Comparison of ENCODE assay signal across 22 cellular contexts in genomic region chr10:78462221-78462620, GRCh38.
DNase-seq lines count a peak whose midpoint lies in the region; ATAC-seq, FAIRE-seq and TF ChIP-seq lines count a peak whose summit lies in the region.
"Had no signal": no experiment of that assay in that cellular context is flagged by ENCODE, and none has a peak within 500 bp of the region (broad histone marks: within the 10 kb centered on the region; RNA-seq: fewer than 3 reads in every experiment).

No MANE protein-coding gene starts in this region.

- H3K4me3 ChIP-seq in heart right ventricle: no peak overlapping the region
- no peak overlapping the region for H3K4me3 ChIP-seq in astrocyte (ENCODE audit: insufficient read depth, low read depth, low read length)
- no peak overlapping the region for H3K4me3 ChIP-seq in neural progenitor cell
- H3K4me3 ChIP-seq: GM23338, PC-9 had no signal

- FAIRE-seq in astrocyte (lab: Jason Lieb, UNC): no peak

- H3F3A ChIP-seq in neural progenitor cell (ENCODE audit: low read depth): peaks cover 12% of the 10 kb centered on the region

- H3K27ac ChIP-seq in heart right ventricle (no peak overlapping the region), astrocyte (ENCODE audit: low read depth, low read length) (no peak overlapping the region), neural progenitor cell (no peak overlapping the region)
- H3K27ac ChIP-seq: PC-9, RWPE1 had no signal

- no peaks in the 10 kb centered on the region for H3K27me3 ChIP-seq in heart right ventricle
- H3K27me3 ChIP-seq in astrocyte (ENCODE audit: insufficient read depth, low read length): peaks cover 6% of the 10 kb centered on the region
- H3K27me3 ChIP-seq in neural progenitor cell: no peaks in the 10 kb centered on the region
- H3K27me3 ChIP-seq: BE2C had no signal

- intact Hi-C loops in cardiac septum (cut with DNase I): no loop called here
- intact Hi-C loops in heart right ventricle (cut with DNase I): no loop called here

- DNase-seq in cardiac septum (ENCODE audit: low spot score) (peak; percentile 39), heart right ventricle (no peak), astrocyte (ENCODE audit: low read depth) (peak; percentile 43), neural progenitor cell (ENCODE audit: low spot score) (no peak), NAMALWA (ENCODE audit: low spot score) (no peak), hypothalamus (lab: John Stamatoyannopoulos, UW) (no peak), HEK293T (ENCODE audit: extremely low spot score) (no peak)
- no peak for DNase-seq in effector memory CD8-positive, alpha-beta T cell
- DNase-seq: 8988T; BE2C; Calu3; CD4-positive, alpha-beta memory T cell; KG1; MV-4-11; NCI-H1417 treated with DMSO at 0.1 percent for 48 hours; NCI-H187 treated with DMSO at 0.1 percent for 48 hours; NCI-H226; NCI-H524 treated with DMSO at 0.1 percent for 48 hours; PC-9 had no signal

- peaks cover 18% of the 10 kb centered on the region for H3K4me1 Mint-ChIP-seq in astrocyte (ENCODE audit: low read depth, unreplicated experiment)
- peaks cover 53% of the 10 kb centered on the region for H3K4me1 Mint-ChIP-seq in neural progenitor cell
- H3K4me1 Mint-ChIP-seq in effector memory CD8-positive, alpha-beta T cell (ENCODE audit: low read depth in 2 of 2): no peaks in the 10 kb centered on the region
- H3K4me1 Mint-ChIP-seq: CD4-positive, alpha-beta memory T cell had no signal

- H2AFZ ChIP-seq in astrocyte (ENCODE audit: low read depth, low read length): no peak overlapping the region
- no peak overlapping the region for H2AFZ ChIP-seq in neural progenitor cell (replicated peaks)
- H2AFZ ChIP-seq: GM23338, PC-9 had no signal

- H4K20me1 ChIP-seq in astrocyte (ENCODE audit: insufficient read depth, low read length): no peaks in the 10 kb centered on the region
- no peaks in the 10 kb centered on the region for H4K20me1 ChIP-seq in neural progenitor cell (ENCODE audit: low read depth)

- H3K27ac Mint-ChIP-seq in astrocyte (ENCODE audit: unreplicated experiment): no peak overlapping the region
- H3K27ac Mint-ChIP-seq in neural progenitor cell: peak overlapping the region; percentile 21
- H3K27ac Mint-ChIP-seq in effector memory CD8-positive, alpha-beta T cell: no peak overlapping the region
- H3K27ac Mint-ChIP-seq: GM23338 had no signal

- H3K4me3 Mint-ChIP-seq in astrocyte (ENCODE audit: unreplicated experiment) (no peak overlapping the region), neural progenitor cell (no peak overlapping the region)
- H3K4me3 Mint-ChIP-seq in effector memory CD8-positive, alpha-beta T cell: no peak overlapping the region
- H3K4me3 Mint-ChIP-seq: CD4-positive, alpha-beta memory T cell; GM23338 had no signal

- peaks cover 0 to 4% (median 0%) of the 10 kb centered on the region in 9 donors for H3K4me1 ChIP-seq in heart right ventricle
- peaks cover 26% of the 10 kb centered on the region for H3K4me1 ChIP-seq in astrocyte (ENCODE audit: insufficient read depth, low read length)
- H3K4me1 ChIP-seq in neural progenitor cell: peaks cover 21% of the 10 kb centered on the region

- no peak for ATAC-seq in heart right ventricle
- ATAC-seq in effector memory CD8-positive, alpha-beta T cell (replicated peaks): no peak
- ATAC-seq: GM23338, HCT116 had no signal

- H3K27me3 Mint-ChIP-seq in astrocyte (ENCODE audit: low read depth, unreplicated experiment) (peaks cover 18% of the 10 kb centered on the region), neural progenitor cell (ENCODE audit: insufficient read depth, low read depth) (peaks cover 8% of the 10 kb centered on the region)
- peaks cover 32 to 66% of the 10 kb centered on the region in 2 donors for H3K27me3 Mint-ChIP-seq in effector memory CD8-positive, alpha-beta T cell

- H3K9me3 Mint-ChIP-seq in astrocyte (ENCODE audit: unreplicated experiment) (no peaks in the 10 kb centered on the region), neural progenitor cell (no peaks in the 10 kb centered on the region)
- H3K9me3 Mint-ChIP-seq in effector memory CD8-positive, alpha-beta T cell: no peaks in the 10 kb centered on the region
- H3K9me3 Mint-ChIP-seq: CD4-positive, alpha-beta memory T cell had no signal

- no peaks in the 10 kb centered on the region for H3K36me3 ChIP-seq in heart right ventricle
- no peaks in the 10 kb centered on the region for H3K36me3 ChIP-seq in astrocyte (ENCODE audit: insufficient read depth, low read length)
- H3K36me3 ChIP-seq in neural progenitor cell: no peaks in the 10 kb centered on the region
- H3K36me3 ChIP-seq: BE2C had no signal

- no peak overlapping the region for H3K4me2 ChIP-seq in astrocyte (ENCODE audit: low read length)
- no peak overlapping the region for H3K4me2 ChIP-seq in neural progenitor cell
- H3K4me2 ChIP-seq: GM23338, PC-9 had no signal

- H3K9ac ChIP-seq in astrocyte (ENCODE audit: low read length) (no peak overlapping the region), neural progenitor cell (no peak overlapping the region)

- H3K79me2 ChIP-seq in astrocyte (ENCODE audit: insufficient read depth, low read length) (no peaks in the 10 kb centered on the region), neural progenitor cell (ENCODE audit: low read depth) (no peaks in the 10 kb centered on the region)

- H3K36me3 Mint-ChIP-seq in astrocyte (ENCODE audit: low read depth, unreplicated experiment): no peaks in the 10 kb centered on the region
- peaks cover 3% of the 10 kb centered on the region for H3K36me3 Mint-ChIP-seq in neural progenitor cell
- H3K36me3 Mint-ChIP-seq in effector memory CD8-positive, alpha-beta T cell (ENCODE audit: insufficient read depth): no peaks in the 10 kb centered on the region
- H3K36me3 Mint-ChIP-seq: CD4-positive, alpha-beta memory T cell had no signal

- 76 to 94% methylated on average over 4 of the region's 4 CpGs for WGBS in heart right ventricle, 2 donors

- CTCF ChIA-PET in HEK293T (lab: Yijun Ruan, JAX): no interaction called here

- H3K9me3 ChIP-seq in heart right ventricle: no peaks in the 10 kb centered on the region
- H3K9me3 ChIP-seq in astrocyte (ENCODE audit: insufficient read depth, low read depth, low read length): no peaks in the 10 kb centered on the region
- no peaks in the 10 kb centered on the region for H3K9me3 ChIP-seq in neural progenitor cell (ENCODE audit: low read depth)
- H3K9me3 ChIP-seq: BE2C had no signal

- POLR2A ChIA-PET in HEK293T (lab: Yijun Ruan, JAX): no interaction called here

- TF ChIP-seq CTCF in heart right ventricle (IDR thresholded peaks at IDR 0.05): no peak
- no peak for TF ChIP-seq CTCF in astrocyte (IDR thresholded peaks at IDR 0.05; ENCODE audit: insufficient read depth, low read depth, low read length)
- no peak for TF ChIP-seq CTCF in neural progenitor cell (IDR thresholded peaks at IDR 0.05)

TF ChIP-seq in HEK293T, 16 proteins besides CTCF, POLR2A, EP300 and RAD21:
- TF ChIP-seq CTBP1 (IDR thresholded peaks at IDR 0.05; ENCODE audit: borderline replicate concordance) (no peak), FOXK2 (IDR thresholded peaks at IDR 0.05) (no peak), BHLHE40 (IDR thresholded peaks at IDR 0.05; ENCODE audit: borderline replicate concordance) (no peak), PKNOX1 (IDR thresholded peaks at IDR 0.05) (no peak), TARDBP (IDR thresholded peaks at IDR 0.05) (no peak), ZNF384 (IDR thresholded peaks at IDR 0.05) (no peak)

Comparison
In these comparisons a context has a peak if more than half of its experiments do, and no peak if none do; other contexts are left out.
1. DNase-seq: peak in cardiac septum (single experiment) and astrocyte (single experiment); none in heart right ventricle (0 of 2), neural progenitor cell (single experiment), NAMALWA (single experiment), hypothalamus (0 of 51), HEK293T (single experiment) and effector memory CD8-positive, alpha-beta T cell (0 of 3).